ENCODE assay signal across 25 cellular contexts in the genomic region with DNA sequence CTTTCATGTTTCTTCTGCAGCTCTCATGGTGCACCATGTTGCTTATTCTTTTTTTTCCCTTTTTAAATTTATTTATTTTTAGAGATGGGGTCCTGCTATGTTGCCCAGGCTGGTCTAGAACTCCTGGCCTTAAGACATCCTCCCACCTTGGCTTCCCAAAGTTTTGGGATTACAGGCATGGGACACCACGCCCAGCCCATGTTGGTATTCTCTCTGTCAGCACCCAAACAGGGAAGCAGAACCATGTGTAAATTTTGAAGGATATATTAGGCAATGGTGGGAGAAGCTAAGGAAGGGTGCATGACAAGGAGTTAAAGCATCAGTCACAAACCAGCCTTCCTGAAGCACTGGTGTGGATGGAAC. TPM values are rescaled to one million over a fixed set of nuclear protein-coding genes. Genes with fewer than 3 reads are reported as not detected.
"Had no signal": no experiment of that assay in that cellular context is flagged by ENCODE, and none has a peak within 500 bp of the region (broad histone marks: within the 10 kb centered on the region; RNA-seq: fewer than 3 reads in every experiment).

No MANE protein-coding gene starts in this region.

- H3K27ac ChIP-seq: testis, vagina, WERI-Rb-1 had no signal

- H3K9me3 ChIP-seq: mucosa of descending colon, pancreas, testis, upper lobe of left lung, vagina had no signal

- ATAC-seq: activated CD4-positive, CD25-positive, alpha-beta regulatory T cell treated with anti-CD3 and anti-CD28 coated beads, Interleukin-2, amount 50 U/mL, for 24 hours; mucosa of descending colon; right cardiac atrium had no signal

- FAIRE-seq: endothelial cell of umbilical vein, kidney, pancreas had no signal

- H3K36me3 ChIP-seq: pancreas, upper lobe of left lung, vagina, WERI-Rb-1 had no signal

- DNase-seq: activated CD4-positive, alpha-beta T cell treated with anti-CD3 and anti-CD28 coated beads for 48 hours; activated CD4-positive, alpha-beta T cell treated with anti-CD3 and anti-CD28 coated beads, Interleukin-2, amount 50 U/mL, for 48 hours; activated CD8-positive, alpha-beta memory T cell treated with anti-CD3 and anti-CD28 coated beads, Interleukin-2, amount 50 U/mL, for 4 hours; activated gamma-delta T cell; activated naive CD4-positive, alpha-beta T cell treated with anti-CD3 and anti-CD28 coated beads, Interleukin-2, amount 10 ng/mL, durations not matched to agents 7 days and 5 days; activated naive CD8-positive, alpha-beta T cell treated with anti-CD3 and anti-CD28 coated beads, Interleukin-2, amount 10 ng/mL, durations not matched to agents 7 days and 5 days; activated T-cell treated with anti-CD3 and anti-CD28 coated beads, Interleukin-2, amount 50 U/mL, for 1 hour; caudate nucleus; head of caudate nucleus; hypothalamus; immature natural killer cell; kidney; mucosa of descending colon; pancreas; right cardiac atrium; stimulated activated CD4-positive, alpha-beta T cell treated with anti-CD3 and anti-CD28 coated beads, Interleukin-2, amount 100 ng/mL, for 48 hours; stimulated activated naive CD4-positive, alpha-beta T cell treated with Interleukin-2 at 50 U/mL for 16 hours; testis; upper lobe of left lung; WERI-Rb-1 had no signal

- H3K27me3 ChIP-seq: pancreas, testis, upper lobe of left lung, vagina had no signal

- H3K4me3 ChIP-seq: lung, mucosa of descending colon, pancreas, testis, upper lobe of left lung, vagina had no signal

RNA-seq across cellular contexts. Expression of gene ENAH, which starts 39.6 kb away (rescaled TPM):
- total RNA-seq: activated naive CD8-positive, alpha-beta T cell treated with anti-CD3 and anti-CD28 coated beads, Interleukin-2, amount 10 ng/mL, durations not matched to agents 7 days and 5 days; T-helper 1 cell treated with Interleukin-12 subunit alpha and Interleukin-12 subunit beta and Interleukin-4 antibody, amounts not matched to agents 30 ng/mL and 1 ng/mL, for 36 hours had no signal
